In the genomic region with DNA sequence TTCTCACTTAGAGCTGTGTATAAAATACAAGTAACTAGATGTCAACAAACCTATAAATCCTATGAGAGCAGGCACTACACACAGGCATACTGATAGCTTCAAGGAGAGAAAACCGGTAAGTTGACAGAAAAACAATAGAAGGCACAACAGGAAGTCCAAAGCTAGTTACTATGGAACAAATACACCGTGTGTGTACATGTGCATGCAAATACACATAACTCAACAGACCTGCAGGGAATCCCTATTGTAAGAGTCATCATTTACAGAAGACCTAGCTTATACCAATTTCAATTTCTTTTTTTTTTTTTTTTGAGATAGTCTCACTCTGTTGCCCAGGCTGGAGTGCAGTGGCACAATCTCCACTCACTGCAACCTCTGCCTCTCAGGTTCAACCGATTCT, we compare ENCODE assay signal across 18 cellular contexts. TPM values are rescaled to one million over a fixed set of nuclear protein-coding genes. Genes with fewer than 3 reads are reported as not detected.
DNase-seq lines count a peak whose midpoint lies in the region; ATAC-seq and TF ChIP-seq lines count a peak whose summit lies in the region.
"Had no signal": no experiment of that assay in that cellular context is flagged by ENCODE, and none has a peak within 500 bp of the region (broad histone marks: within the 10 kb centered on the region; RNA-seq: fewer than 3 reads in every experiment).

No MANE protein-coding gene starts in this region.

- H3K4me1 Mint-ChIP-seq in CD8-positive, alpha-beta memory T cell: peaks cover 77 to 90% (median 89%) of the 10 kb centered on the region in 3 donors
- H3K4me1 Mint-ChIP-seq in activated naive CD8-positive, alpha-beta T cell treated with anti-CD3 and anti-CD28 coated beads, Interleukin-2, amount 50 U/mL, for 24 hours: peaks cover 76% of the 10 kb centered on the region
- H3K4me1 Mint-ChIP-seq in natural killer cell: peaks cover 77 to 82% of the 10 kb centered on the region in 2 donors
- H3K4me1 Mint-ChIP-seq: neural progenitor cell had no signal

- H3K27ac Mint-ChIP-seq in CD8-positive, alpha-beta memory T cell: peak overlapping the region in 7 of 8 donors; percentile 23 to 82 (median 54)
- peak overlapping the region; percentile 31 for H3K27ac Mint-ChIP-seq in activated naive CD8-positive, alpha-beta T cell treated with anti-CD3 and anti-CD28 coated beads, Interleukin-2, amount 50 U/mL, for 24 hours
- H3K27ac Mint-ChIP-seq in natural killer cell: peak overlapping the region; percentile 61 to 78
- H3K27ac Mint-ChIP-seq: activated naive CD4-positive, alpha-beta T cell treated with anti-CD3 and anti-CD28 coated beads for 36 hours; neural progenitor cell had no signal

- POLR2A ChIA-PET in CD8-positive, alpha-beta memory T cell (lab: Charles Lee): interaction anchor here (0.7 kb wide), 1 partner anchor 52 kb away, joined by 3 read pairs; no protein-coding TSS in a partner anchor

- H3K4me3 ChIP-seq in CD8-positive, alpha-beta memory T cell (ENCODE audit: low read length): no peak overlapping the region
- H3K4me3 ChIP-seq: breast epithelium, lung, neural progenitor cell, Peyer's patch had no signal

- no peaks in the 10 kb centered on the region for H3K36me3 ChIP-seq in CD8-positive, alpha-beta memory T cell (ENCODE audit: insufficient read depth, low read length)
- H3K36me3 ChIP-seq: BE2C, breast epithelium, neural progenitor cell, Peyer's patch had no signal

- no peak overlapping the region for H3K27ac ChIP-seq in CD8-positive, alpha-beta memory T cell (ENCODE audit: low read depth, low read length)
- H3K27ac ChIP-seq: breast epithelium, KMS-11, neural progenitor cell, Peyer's patch had no signal

- TF ChIP-seq CTCF in natural killer cell (IDR thresholded peaks at IDR 0.05): no peak

- H3K9me3 ChIP-seq in CD8-positive, alpha-beta memory T cell (ENCODE audit: low read length): no peaks in the 10 kb centered on the region
- H3K9me3 ChIP-seq: BE2C, breast epithelium, Peyer's patch had no signal

- H3K4me1 ChIP-seq in CD8-positive, alpha-beta memory T cell (ENCODE audit: insufficient read depth, low read length): peaks cover 49% of the 10 kb centered on the region
- H3K4me1 ChIP-seq: BE2C, breast epithelium had no signal

- H3K27me3 Mint-ChIP-seq in CD8-positive, alpha-beta memory T cell: no peaks in the 10 kb centered on the region
- no peaks in the 10 kb centered on the region for H3K27me3 Mint-ChIP-seq in activated naive CD8-positive, alpha-beta T cell treated with anti-CD3 and anti-CD28 coated beads, Interleukin-2, amount 50 U/mL, for 24 hours
- H3K27me3 Mint-ChIP-seq in natural killer cell (ENCODE audit: low read depth in 2 of 2): no peaks in the 10 kb centered on the region

- CTCF ChIA-PET in CD8-positive, alpha-beta memory T cell (lab: Charles Lee): no interaction called here

- H3K9me3 Mint-ChIP-seq in CD8-positive, alpha-beta memory T cell: no peaks in the 10 kb centered on the region
- H3K9me3 Mint-ChIP-seq in activated naive CD8-positive, alpha-beta T cell treated with anti-CD3 and anti-CD28 coated beads, Interleukin-2, amount 50 U/mL, for 24 hours: peaks cover 5% of the 10 kb centered on the region
- no peaks in the 10 kb centered on the region for H3K9me3 Mint-ChIP-seq in natural killer cell
- H3K9me3 Mint-ChIP-seq: activated naive CD4-positive, alpha-beta T cell treated with anti-CD3 and anti-CD28 coated beads for 36 hours had no signal

- peak; percentile 66 for ATAC-seq in activated naive CD8-positive, alpha-beta T cell treated with anti-CD3 and anti-CD28 coated beads, Interleukin-2, amount 50 U/mL, for 24 hours
- peak in 2 of 3 donors; percentile 40 to 53 for ATAC-seq in natural killer cell
- ATAC-seq in GM19463 (IDR thresholded peaks at IDR 0.05; ENCODE audit: unreplicated experiment): no peak
- ATAC-seq: right cardiac atrium had no signal

- intact Hi-C loops in natural killer cell (cut with micrococcal nuclease): loop anchor here (2.0 kb wide), 1 partner anchor 17 kb away; no protein-coding TSS in a partner anchor

- H3K27me3 ChIP-seq in CD8-positive, alpha-beta memory T cell (ENCODE audit: insufficient read depth, low read length, poor library complexity, severe bottlenecking): no peaks in the 10 kb centered on the region
- H3K27me3 ChIP-seq: BE2C, breast epithelium, neural progenitor cell, Peyer's patch had no signal

- no peak for DNase-seq in CD8-positive, alpha-beta memory T cell
- DNase-seq in NCI-H146 (lab: John Stamatoyannopoulos, UW) (peak; percentile 18), natural killer cell (no peak), DMS 273 treated with DMSO at 0.1 percent for 48 hours (lab: John Stamatoyannopoulos, UW) (no peak), COLO668 (lab: John Stamatoyannopoulos, UW; ENCODE audit: unreplicated experiment) (no peak)
- DNase-seq in activated naive CD8-positive, alpha-beta T cell treated with anti-CD3 and anti-CD28 coated beads, Interleukin-2, amount 50 U/mL, for 24 hours: no peak
- DNase-seq: activated naive CD4-positive, alpha-beta T cell treated with anti-CD3 and anti-CD28 coated beads for 36 hours; BE2C; effector memory CD4-positive, alpha-beta T cell; NCI-H1930; NCI-H774; Peyer's patch; right cardiac atrium had no signal

- H3K36me3 Mint-ChIP-seq in CD8-positive, alpha-beta memory T cell: peaks cover 0 to 14% (median 5%) of the 10 kb centered on the region in 3 donors
- peaks cover 12% of the 10 kb centered on the region for H3K36me3 Mint-ChIP-seq in activated naive CD8-positive, alpha-beta T cell treated with anti-CD3 and anti-CD28 coated beads, Interleukin-2, amount 50 U/mL, for 24 hours (ENCODE audit: low read depth)
- no peaks in the 10 kb centered on the region for H3K36me3 Mint-ChIP-seq in natural killer cell
- H3K36me3 Mint-ChIP-seq: neural progenitor cell had no signal

- peak overlapping the region in 6 of 7 donors; percentile 38 to 79 (median 53) for H3K4me3 Mint-ChIP-seq in CD8-positive, alpha-beta memory T cell
- H3K4me3 Mint-ChIP-seq in activated naive CD8-positive, alpha-beta T cell treated with anti-CD3 and anti-CD28 coated beads, Interleukin-2, amount 50 U/mL, for 24 hours: no peak overlapping the region
- H3K4me3 Mint-ChIP-seq in natural killer cell: peak overlapping the region; percentile 62
- H3K4me3 Mint-ChIP-seq: activated naive CD4-positive, alpha-beta T cell treated with anti-CD3 and anti-CD28 coated beads for 36 hours; neural progenitor cell had no signal

RNA-seq across cellular contexts. Expression of a gene that starts 26.3 kb away (rescaled TPM):
- total RNA-seq in CD8-positive, alpha-beta memory T cell: 100 to 1,000 TPM; 106 to 108 TPM
- 300 TPM for polyA plus RNA-seq in CD8-positive, alpha-beta memory T cell
- 100 to 1,000 TPM; 507 to 626 (median 526) TPM for total RNA-seq in natural killer cell

Comparison
In these comparisons a context has a peak if more than half of its experiments do, and no peak if none do; other contexts are left out.
1. RNA of a gene that starts 26.3 kb away (total RNA-seq): 507 to 626 TPM in natural killer cell; 106 to 108 TPM in CD8-positive, alpha-beta memory T cell; every median in the first group is over 4 times any median in the second.
2. Peak in every context shown above with its lines, with median percentiles within 50 percentile points of each other: H3K27ac Mint-ChIP-seq.